In the genomic region with DNA sequence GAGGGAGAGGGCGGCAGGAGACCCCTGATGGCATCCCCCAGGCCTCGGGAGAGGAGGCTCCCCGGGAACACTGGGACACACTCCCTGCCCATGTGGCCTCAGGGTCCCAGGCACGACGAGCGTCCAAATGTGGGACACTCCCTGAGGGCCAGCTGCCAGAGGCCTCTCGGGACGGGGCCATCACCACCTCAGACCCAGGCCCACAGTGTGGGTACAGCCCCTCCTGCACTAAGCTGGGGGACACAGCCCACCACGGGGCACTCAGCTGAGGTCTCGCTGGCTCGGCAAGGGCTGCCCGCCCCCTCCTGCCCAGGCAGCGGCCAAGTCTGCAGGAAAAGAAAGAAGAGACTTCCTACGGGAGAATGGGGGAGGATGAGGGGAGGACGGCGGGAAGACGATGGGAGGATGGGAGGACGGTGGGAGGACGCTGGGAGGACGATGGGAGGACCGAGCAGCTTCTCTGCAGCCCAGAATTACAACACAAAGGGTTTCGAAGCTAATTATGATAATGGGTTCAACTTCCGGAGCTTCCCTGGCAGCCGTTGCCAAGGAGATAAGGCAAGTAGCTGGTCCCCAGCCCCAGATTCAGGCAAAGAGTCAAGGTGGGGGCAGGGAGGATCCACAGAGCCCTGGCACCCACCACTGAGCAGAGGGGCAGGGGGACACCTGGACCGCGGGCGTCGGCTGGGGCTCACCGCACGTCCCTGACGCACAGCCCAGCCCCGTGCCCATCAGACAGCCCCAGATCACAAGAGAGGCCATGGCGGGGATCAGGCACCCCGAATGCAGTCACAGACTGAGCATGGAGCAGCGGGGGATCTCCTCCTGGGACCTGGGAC, we compare ENCODE assay signal across 15 cellular contexts. TPM values are rescaled to one million over a fixed set of nuclear protein-coding genes. Genes with fewer than 3 reads are reported as not detected.
DNase-seq lines count a peak whose midpoint lies in the region; ATAC-seq and TF ChIP-seq lines count a peak whose summit lies in the region.
"Had no signal": no experiment of that assay in that cellular context is flagged by ENCODE, and none has a peak within 500 bp of the region (broad histone marks: within the 10 kb centered on the region; RNA-seq: fewer than 3 reads in every experiment).

No MANE protein-coding gene starts in this region.

- H3K4me2 ChIP-seq in BLaER1: peak overlapping the region; percentile 99

- H3K27ac ChIP-seq in BLaER1 (peak overlapping the region; percentile 93), iPS-20b (ENCODE audit: low read length) (peak overlapping the region; percentile 3)
- H3K27ac ChIP-seq: prostate gland had no signal

- H3K4me1 ChIP-seq in BLaER1 (peaks cover 96% of the 10 kb centered on the region), iPS-20b (ENCODE audit: insufficient read depth, low read length) (peaks cover 8% of the 10 kb centered on the region; the same call in 1 of the 2 replicates)
- H3K4me1 ChIP-seq: prostate gland had no signal

- no peaks in the 10 kb centered on the region for H3K9me3 Mint-ChIP-seq in activated CD8-positive, alpha-beta memory T cell treated with anti-CD3 and anti-CD28 coated beads, Interleukin-2, amount 10 ng/mL, durations not matched to agents 7 days and 5 days (ENCODE audit: low read depth)
- H3K9me3 Mint-ChIP-seq: activated naive CD8-positive, alpha-beta T cell treated with anti-CD3 and anti-CD28 coated beads, Interleukin-2, amount 50 U/mL, for 24 hours; dendritic cell treated with granulocyte-macrophage colony-stimulating factor and Interleukin-4, amounts not matched to agents 40 ng/mL and 50 ng/mL, for 4 days had no signal

- H3K9me3 ChIP-seq in BLaER1: no peaks in the 10 kb centered on the region
- no peaks in the 10 kb centered on the region for H3K9me3 ChIP-seq in iPS-20b (ENCODE audit: insufficient read depth, low read depth, low read length)
- H3K9me3 ChIP-seq: prostate gland had no signal

- no peak overlapping the region for H3K4me3 Mint-ChIP-seq in activated CD8-positive, alpha-beta memory T cell treated with anti-CD3 and anti-CD28 coated beads, Interleukin-2, amount 10 ng/mL, durations not matched to agents 7 days and 5 days
- H3K4me3 Mint-ChIP-seq: activated naive CD8-positive, alpha-beta T cell treated with anti-CD3 and anti-CD28 coated beads, Interleukin-2, amount 50 U/mL, for 24 hours; dendritic cell treated with granulocyte-macrophage colony-stimulating factor and Interleukin-4, amounts not matched to agents 40 ng/mL and 50 ng/mL, for 4 days had no signal

- H3K9ac ChIP-seq in BLaER1 (peak overlapping the region; percentile 80), iPS-20b (ENCODE audit: low read depth, low read length) (peak overlapping the region; percentile 53; the same call in 1 of the 2 replicates)

- TF ChIP-seq CTCF in GM20000 (IDR thresholded peaks at IDR 0.05; ENCODE audit: extremely low read depth, missing control alignments): no peak

- H3K36me3 ChIP-seq in BLaER1 (no peaks in the 10 kb centered on the region), iPS-20b (ENCODE audit: insufficient read depth, low read depth, low read length) (no peaks in the 10 kb centered on the region)
- H3K36me3 ChIP-seq: prostate gland had no signal

- peaks cover 23% of the 10 kb centered on the region for H3K27me3 Mint-ChIP-seq in activated CD8-positive, alpha-beta memory T cell treated with anti-CD3 and anti-CD28 coated beads, Interleukin-2, amount 10 ng/mL, durations not matched to agents 7 days and 5 days

- H3K27ac Mint-ChIP-seq in activated CD8-positive, alpha-beta memory T cell treated with anti-CD3 and anti-CD28 coated beads, Interleukin-2, amount 10 ng/mL, durations not matched to agents 7 days and 5 days: no peak overlapping the region
- H3K27ac Mint-ChIP-seq: activated naive CD8-positive, alpha-beta T cell treated with anti-CD3 and anti-CD28 coated beads, Interleukin-2, amount 50 U/mL, for 24 hours; dendritic cell treated with granulocyte-macrophage colony-stimulating factor and Interleukin-4, amounts not matched to agents 40 ng/mL and 50 ng/mL, for 4 days had no signal

- no peaks in the 10 kb centered on the region; the same call in 1 of the 2 replicates for H4K20me1 ChIP-seq in BLaER1

- CTCF ChIA-PET in activated CD8-positive, alpha-beta memory T cell treated with anti-CD3 and anti-CD28 coated beads, Interleukin-2, amount 10 ng/mL, durations not matched to agents 7 days and 5 days (lab: Charles Lee): no interaction called here

- no peak for ATAC-seq in activated CD8-positive, alpha-beta memory T cell treated with anti-CD3 and anti-CD28 coated beads, Interleukin-2, amount 10 ng/mL, durations not matched to agents 7 days and 5 days
- ATAC-seq in GM21390 (IDR thresholded peaks at IDR 0.05; ENCODE audit: unreplicated experiment): no peak
- ATAC-seq: activated naive CD8-positive, alpha-beta T cell treated with anti-CD3 and anti-CD28 coated beads, Interleukin-2, amount 50 U/mL, for 24 hours had no signal

- H3K27me3 ChIP-seq in BLaER1 (peaks cover 5% of the 10 kb centered on the region; the same call in 1 of the 2 replicates), iPS-20b (ENCODE audit: insufficient read depth, low read length) (no peaks in the 10 kb centered on the region)

- DNase-seq in NCI-H1092 treated with DMSO at 0.1 percent for 48 hours (lab: John Stamatoyannopoulos, UW) (peak; percentile 44), NCI-H82 treated with DMSO at 0.1 percent for 48 hours (lab: John Stamatoyannopoulos, UW; ENCODE audit: unreplicated experiment) (peak; percentile 16), GM20000 (ENCODE audit: low spot score) (no peak), RKO (ENCODE audit: low spot score) (no peak)
- DNase-seq in activated CD8-positive, alpha-beta memory T cell treated with anti-CD3 and anti-CD28 coated beads, Interleukin-2, amount 10 ng/mL, durations not matched to agents 7 days and 5 days: no peak
- DNase-seq: activated CD8-positive, alpha-beta memory T cell treated with anti-CD3 and anti-CD28 coated beads, Interleukin-2, amount 50 U/mL, for 4 hours; activated naive CD8-positive, alpha-beta T cell treated with anti-CD3 and anti-CD28 coated beads, Interleukin-2, amount 50 U/mL, for 24 hours; midbrain; NCI-H510A treated with DMSO at 0.1 percent for 48 hours; SIG-M5 had no signal

- H3K4me3 ChIP-seq in BLaER1: peak overlapping the region; percentile 60
- H3K4me3 ChIP-seq in iPS-20b (ENCODE audit: low read length): no peak overlapping the region; the same call in 1 of the 2 replicates
- H3K4me3 ChIP-seq: prostate gland had no signal

- no peaks in the 10 kb centered on the region for H3K36me3 Mint-ChIP-seq in activated CD8-positive, alpha-beta memory T cell treated with anti-CD3 and anti-CD28 coated beads, Interleukin-2, amount 10 ng/mL, durations not matched to agents 7 days and 5 days

- no peaks in the 10 kb centered on the region for H3K4me1 Mint-ChIP-seq in activated CD8-positive, alpha-beta memory T cell treated with anti-CD3 and anti-CD28 coated beads, Interleukin-2, amount 10 ng/mL, durations not matched to agents 7 days and 5 days

RNA-seq across cellular contexts. Expression of gene KCNQ2, which starts 17.5 kb away (rescaled TPM):
- under 1 TPM in 1 of 2 experiments, not detected in 1; 0.05 TPM for total RNA-seq in activated CD8-positive, alpha-beta memory T cell treated with anti-CD3 and anti-CD28 coated beads, Interleukin-2, amount 10 ng/mL, durations not matched to agents 7 days and 5 days

RNA-seq across cellular contexts. Expression of gene EEF1A2, which starts 43.9 kb away (rescaled TPM):
- under 1 TPM in 1 of 2 experiments, not detected in 1; 0.84 TPM for total RNA-seq in activated CD8-positive, alpha-beta memory T cell treated with anti-CD3 and anti-CD28 coated beads, Interleukin-2, amount 10 ng/mL, durations not matched to agents 7 days and 5 days

Comparison
In these comparisons a context has a peak if more than half of its experiments do, and no peak if none do; other contexts are left out.
1. DNase-seq: peak in NCI-H1092 treated with DMSO at 0.1 percent for 48 hours (single experiment) and NCI-H82 treated with DMSO at 0.1 percent for 48 hours (single experiment); none in activated CD8-positive, alpha-beta memory T cell treated with anti-CD3 and anti-CD28 coated beads, Interleukin-2, amount 10 ng/mL, durations not matched to agents 7 days and 5 days (single experiment), GM20000 (single experiment) and RKO (single experiment).